In genomic region chr1:206041640-206042039, GRCh38 we compare ENCODE assay signal across 10 cellular contexts. TPM values are rescaled to one million over a fixed set of nuclear protein-coding genes. Genes with fewer than 3 reads are reported as not detected.
A peak's percentile ranks its signal among the peaks of the same experiment; 100 is the strongest.
DNase-seq lines count a peak whose midpoint lies in the region; ATAC-seq and TF ChIP-seq lines count a peak whose summit lies in the region.
"Had no signal": no experiment of that assay in that cellular context is flagged by ENCODE, and none has a peak within 500 bp of the region (broad histone marks: within the 10 kb centered on the region; RNA-seq: fewer than 3 reads in every experiment).

No MANE protein-coding gene starts in this region.

- TF ChIP-seq CTCF in DOHH2 (IDR thresholded peaks at IDR 0.05; ENCODE audit: low read depth, low read length, poor library complexity, severe bottlenecking) (no peak), hepatocyte (IDR thresholded peaks at IDR 0.05; ENCODE audit: poor library complexity) (no peak), tibial artery (IDR thresholded peaks at IDR 0.05) (no peak)

- H3F3A ChIP-seq in DOHH2 (ENCODE audit: control insufficient read depth, insufficient read depth): peaks cover 34% of the 10 kb centered on the region

- H3K27me3 ChIP-seq in DOHH2 (ENCODE audit: control insufficient read depth, low read length) (no peaks in the 10 kb centered on the region), hepatocyte (no peaks in the 10 kb centered on the region), tibial artery (peaks cover 0 to 25% of the 10 kb centered on the region in 2 donors)

- H3K27ac ChIP-seq in DOHH2 (ENCODE audit: low read depth, low read length): peak overlapping the region; percentile 46
- no peak overlapping the region for H3K27ac ChIP-seq in hepatocyte
- H3K27ac ChIP-seq in tibial artery: no peak overlapping the region
- H3K27ac ChIP-seq: gastrocnemius medialis had no signal

- DNase-seq in NCI-H2227 (lab: John Stamatoyannopoulos, UW; ENCODE audit: unreplicated experiment): peak; percentile 53
- DNase-seq in hepatocyte (ENCODE audit: low spot score): peak; percentile 50
- DNase-seq in NCI-H524 treated with DMSO at 0.1 percent for 48 hours (lab: John Stamatoyannopoulos, UW): no peak
- no peak for DNase-seq in NCI-H128 (lab: John Stamatoyannopoulos, UW; ENCODE audit: unreplicated experiment)
- no peak for DNase-seq in tibial artery
- DNase-seq: gastrocnemius medialis had no signal

- intact Hi-C loops in tibial artery (cut with DNase I; ENCODE audit: low total_unique reads): no loop called here

- H3K4me2 ChIP-seq in DOHH2 (ENCODE audit: low read length) (peak overlapping the region; percentile 77), hepatocyte (no peak overlapping the region)

- no peaks in the 10 kb centered on the region for H3K9me2 ChIP-seq in DOHH2 (replicated peaks; ENCODE audit: control insufficient read depth, low read length)
- no peaks in the 10 kb centered on the region for H3K9me2 ChIP-seq in hepatocyte (replicated peaks; ENCODE audit: insufficient read depth)

- peak overlapping the region; percentile 53 for H3K4me3 ChIP-seq in DOHH2 (ENCODE audit: low read length)
- no peak overlapping the region for H3K4me3 ChIP-seq in hepatocyte
- H3K4me3 ChIP-seq in tibial artery: no peak overlapping the region
- H3K4me3 ChIP-seq: gastrocnemius medialis had no signal

- 49% methylated on average over 7 of the region's 7 CpGs for WGBS in hepatocyte (ENCODE audit: low lambda C conversion rate, missing lambda C conversion rate)

- no peaks in the 10 kb centered on the region for H3K79me2 ChIP-seq in DOHH2 (ENCODE audit: control insufficient read depth, low read length)
- H3K79me2 ChIP-seq in hepatocyte: no peaks in the 10 kb centered on the region

- H3K9me3 ChIP-seq in DOHH2 (ENCODE audit: control insufficient read depth, insufficient read depth, low read length) (no peaks in the 10 kb centered on the region), hepatocyte (ENCODE audit: low read depth) (no peaks in the 10 kb centered on the region), tibial artery (no peaks in the 10 kb centered on the region)
- H3K9me3 ChIP-seq: gastrocnemius medialis had no signal

- H3K4me1 ChIP-seq in DOHH2 (ENCODE audit: control insufficient read depth, low read length): peaks cover 93% of the 10 kb centered on the region
- H3K4me1 ChIP-seq in hepatocyte (ENCODE audit: insufficient read depth): no peaks in the 10 kb centered on the region
- no peaks in the 10 kb centered on the region for H3K4me1 ChIP-seq in tibial artery

- ATAC-seq in GM21723 (IDR thresholded peaks at IDR 0.05; ENCODE audit: unreplicated experiment) (peak; percentile 65), HG02798 (IDR thresholded peaks at IDR 0.05; ENCODE audit: poor library complexity, unreplicated experiment) (no peak)
- ATAC-seq: gastrocnemius medialis had no signal

- no peaks in the 10 kb centered on the region for H3K36me3 ChIP-seq in DOHH2 (ENCODE audit: control insufficient read depth, low read length)
- H3K36me3 ChIP-seq in hepatocyte (replicated peaks; ENCODE audit: insufficient read depth, low read depth): no peaks in the 10 kb centered on the region
- no peaks in the 10 kb centered on the region for H3K36me3 ChIP-seq in tibial artery
- H3K36me3 ChIP-seq: gastrocnemius medialis had no signal

- H4K20me1 ChIP-seq in DOHH2 (ENCODE audit: control insufficient read depth, insufficient read depth, low read depth, low read length) (no peaks in the 10 kb centered on the region), hepatocyte (ENCODE audit: insufficient read depth, poor library complexity, severe bottlenecking) (no peaks in the 10 kb centered on the region)

- no peak overlapping the region for H2AFZ ChIP-seq in hepatocyte

RNA-seq across cellular contexts. Expression of gene RHEX, which starts 11.3 kb away (rescaled TPM):
- total RNA-seq in hepatocyte: not detected in 2 replicates
- polyA plus RNA-seq in hepatocyte: 0.51 and 0.78 TPM in 2 replicates
- total RNA-seq: gastrocnemius medialis, HT-29 had no signal

RNA-seq across cellular contexts. Expression of gene CTSE, which starts 17.9 kb away (rescaled TPM):
- 65.9 and 66.4 TPM in 2 replicates for total RNA-seq in hepatocyte
- 66.7 and 86.0 TPM in 2 replicates for polyA plus RNA-seq in hepatocyte
- total RNA-seq: gastrocnemius medialis had no signal

RNA-seq across cellular contexts. Expression of gene RAB7B, which starts 38.4 kb away (rescaled TPM):
- total RNA-seq in hepatocyte: 3.9 and 4.5 TPM in 2 replicates
- polyA plus RNA-seq in hepatocyte: 16.6 and 22.6 TPM in 2 replicates

Comparison
In these comparisons a context has a peak if more than half of its experiments do, and no peak if none do; other contexts are left out.
1. DNase-seq: peak in NCI-H2227 (single experiment) and hepatocyte (single experiment); none in NCI-H524 treated with DMSO at 0.1 percent for 48 hours (single experiment), NCI-H128 (single experiment) and tibial artery (0 of 2).